Comparison of ENCODE assay signal across 8 cellular contexts in the genomic region with DNA sequence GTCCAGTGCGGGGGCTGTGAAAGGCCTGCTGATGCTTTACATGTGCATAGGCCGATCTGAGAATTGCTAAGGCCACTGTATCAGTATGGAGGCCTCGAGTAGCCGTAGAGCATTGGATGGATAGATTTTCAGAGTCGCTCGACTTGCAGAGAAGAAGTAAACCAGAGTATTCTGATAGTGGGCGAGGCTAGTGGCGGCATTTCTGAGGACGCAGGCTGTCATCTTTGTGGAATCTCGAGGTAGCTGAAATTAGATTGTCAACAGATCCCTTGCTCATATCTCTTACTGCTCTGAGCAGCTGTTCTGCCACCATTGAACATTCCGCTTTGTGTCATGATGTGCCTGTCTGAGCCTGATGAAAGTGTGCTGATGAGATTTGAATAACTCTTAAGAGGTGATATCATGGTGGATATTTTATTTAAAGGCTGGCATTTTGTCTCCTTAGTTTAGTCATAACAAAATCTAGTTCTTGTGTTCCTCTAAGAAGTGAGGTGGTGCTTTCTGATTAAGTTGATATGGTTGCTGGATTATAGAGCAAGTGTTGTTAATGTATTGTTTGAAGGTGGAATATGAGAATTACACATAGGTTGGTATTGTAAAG.
DNase-seq lines count a peak whose midpoint lies in the region; ATAC-seq lines count a peak whose summit lies in the region.

No MANE protein-coding gene starts in this region.

- H3K4me3 ChIP-seq in NT2/D1 (ENCODE audit: insufficient read length, low read depth) (peak overlapping the region; percentile 82), mucosa of stomach (ENCODE audit: low read length) (peak overlapping the region; percentile 99)

- H3K27me3 ChIP-seq in NT2/D1 (ENCODE audit: insufficient read depth, insufficient read length) (no peaks in the 10 kb centered on the region), mucosa of stomach (ENCODE audit: control insufficient read depth, insufficient read depth, low read length) (no peaks in the 10 kb centered on the region)

- H3K9ac ChIP-seq in NT2/D1 (ENCODE audit: insufficient read length, low read depth) (peak overlapping the region; percentile 92), mucosa of stomach (ENCODE audit: low read length) (peak overlapping the region; percentile 94)

- H3K9me3 ChIP-seq in NT2/D1 (ENCODE audit: insufficient read depth, low read length) (no peaks in the 10 kb centered on the region), mucosa of stomach (ENCODE audit: control insufficient read depth, low read length) (no peaks in the 10 kb centered on the region)

- H3K4me1 ChIP-seq in NT2/D1 (ENCODE audit: insufficient read depth, insufficient read length) (no peaks in the 10 kb centered on the region), mucosa of stomach (ENCODE audit: control insufficient read depth, insufficient read depth, low read length) (peaks cover 10% of the 10 kb centered on the region)

- DNase-seq in NCI-H1105 treated with DMSO at 0.1 percent for 48 hours (lab: John Stamatoyannopoulos, UW), result peak; percentile 47
- DNase-seq in NCI-H1105 (lab: John Stamatoyannopoulos, UW), result no peak
- no peak for DNase-seq in NT2/D1 (ENCODE audit: low read depth, low spot score)
- DNase-seq in dedifferentiated amniotic fluid mesenchymal stem cell (ENCODE audit: extremely low spot score), result peak; percentile 27
- no peak for DNase-seq in NCI-H446 treated with DMSO at 0.1 percent for 48 hours (lab: John Stamatoyannopoulos, UW)
- no peak for DNase-seq in central memory CD4-positive, alpha-beta T cell

- no peaks in the 10 kb centered on the region for H3K36me3 ChIP-seq in NT2/D1 (ENCODE audit: insufficient read depth, insufficient read length, low read length)
- no peaks in the 10 kb centered on the region for H3K36me3 ChIP-seq in mucosa of stomach (ENCODE audit: control insufficient read depth, insufficient read depth, low read length)

- no peak for ATAC-seq in HG03108 (IDR thresholded peaks at IDR 0.05; ENCODE audit: unreplicated experiment)

Comparison
In these comparisons a context has a peak if more than half of its experiments do, and no peak if none do; other contexts are left out.
1. DNase-seq: peak in NCI-H1105 treated with DMSO at 0.1 percent for 48 hours (single experiment) and dedifferentiated amniotic fluid mesenchymal stem cell (single experiment); none in NCI-H1105 (single experiment), NT2/D1 (single experiment), NCI-H446 treated with DMSO at 0.1 percent for 48 hours (single experiment) and central memory CD4-positive, alpha-beta T cell (single experiment).